In genomic region chr6:145110109-145110508, GRCh38 we compare ENCODE assay signal across 12 cellular contexts.
"Had no signal": no experiment of that assay in that cellular context is flagged by ENCODE, and none has a peak within 500 bp of the region (broad histone marks: within the 10 kb centered on the region; RNA-seq: fewer than 3 reads in every experiment).

No MANE protein-coding gene starts in this region.

- DNase-seq: activated CD4-positive, alpha-beta memory T cell treated with anti-CD3 and anti-CD28 coated beads for 36 hours; activated CD4-positive, alpha-beta T cell treated with anti-CD3 and anti-CD28 coated beads for 1 hour; activated gamma-delta T cell treated with Interleukin-2 at 50 U/mL for 16 hours; activated naive CD8-positive, alpha-beta T cell treated with anti-CD3 and anti-CD28 coated beads, Interleukin-2, amount 10 ng/mL, durations not matched to agents 7 days and 5 days; activated T-cell treated with anti-CD3 and anti-CD28 coated beads, Interleukin-2, amount 50 U/mL, for 4 hours; anterior cingulate cortex; heart left ventricle; kidney; left ventricle myocardium superior; stimulated activated CD4-positive, alpha-beta T cell treated with anti-CD3 and anti-CD28 coated beads, Interleukin-4, amount 100 ng/mL, for 24 hours; stimulated activated naive CD8-positive, alpha-beta T cell treated with anti-CD3 and anti-CD28 coated beads, Interleukin-15, amount 100 ng/mL, for 72 hours; uterus had no signal

- H3K9me3 ChIP-seq: heart left ventricle, uterus had no signal

- H3K36me3 ChIP-seq: heart left ventricle, uterus had no signal

- H3K27me3 ChIP-seq: heart left ventricle, uterus had no signal

- ATAC-seq: activated T-cell treated with anti-CD3 and anti-CD28 coated beads, Interleukin-2, amount 50 U/mL, for 4 hours; heart left ventricle; left ventricle myocardium superior; stimulated activated naive CD8-positive, alpha-beta T cell treated with anti-CD3 and anti-CD28 coated beads, Interleukin-15, amount 100 ng/mL, for 72 hours had no signal

- H3K4me3 ChIP-seq: heart left ventricle, uterus had no signal

- H3K4me1 ChIP-seq: heart left ventricle, uterus had no signal

- H3K27ac ChIP-seq: heart left ventricle, uterus had no signal
